19 cellular contexts compared by ENCODE assay signal in the genomic region with DNA sequence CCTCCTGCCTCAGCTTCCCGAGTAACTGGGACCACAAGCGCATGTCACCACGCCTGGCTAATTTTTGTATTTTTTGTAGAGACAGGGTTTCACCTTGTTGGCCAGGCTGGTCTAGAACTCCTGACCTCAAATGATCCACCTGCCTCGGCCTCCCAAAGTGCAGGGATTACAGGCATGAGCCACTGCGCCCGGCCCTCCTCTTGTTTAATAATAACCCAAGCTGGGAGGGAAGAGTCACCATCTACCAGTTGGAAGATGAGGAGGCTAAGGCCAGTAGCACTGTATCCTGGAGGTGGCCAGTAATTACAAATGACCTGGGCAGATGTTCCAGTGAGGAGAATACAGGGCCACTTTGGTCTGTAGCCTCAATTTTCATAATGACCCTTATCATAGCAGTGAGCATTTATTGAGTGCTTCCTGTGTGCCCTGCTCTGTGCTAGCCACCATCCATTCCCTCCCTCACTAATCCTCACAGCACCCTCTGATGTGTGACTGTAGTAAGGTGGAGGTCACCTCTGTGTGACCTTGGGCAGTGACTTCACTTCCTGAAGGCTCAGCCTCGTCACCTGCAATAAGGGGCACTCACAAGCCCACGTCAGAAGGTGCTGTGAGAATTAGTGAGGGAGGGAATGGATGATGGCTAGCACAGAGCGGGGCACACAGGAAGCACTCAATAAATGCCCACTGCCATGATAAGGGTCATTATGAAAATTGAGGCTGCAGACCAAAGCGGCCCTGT.
DNase-seq lines count a peak whose midpoint lies in the region; ATAC-seq, FAIRE-seq and TF ChIP-seq lines count a peak whose summit lies in the region.
"Had no signal": no experiment of that assay in that cellular context is flagged by ENCODE, and none has a peak within 500 bp of the region (broad histone marks: within the 10 kb centered on the region; RNA-seq: fewer than 3 reads in every experiment).

No MANE protein-coding gene starts in this region.

- POLR2A ChIA-PET in OCI-LY7 (lab: Charles Lee): interaction anchor here (0.5 to 1.5 kb wide), 6 partner anchors 12 to 328 kb away, joined by 3 to 6 read pairs (median 4); no protein-coding TSS in a partner anchor

- TF ChIP-seq CTCF in left ventricle myocardium inferior (IDR thresholded peaks at IDR 0.05; ENCODE audit: borderline replicate concordance) (no peak), OCI-LY7 (conservative IDR thresholded peaks at IDR 0.05; ENCODE audit: low read length) (no peak), kidney (IDR thresholded peaks at IDR 0.05; ENCODE audit: borderline replicate concordance, extremely low read depth, insufficient read depth) (no peak), thoracic aorta (IDR thresholded peaks at IDR 0.05) (no peak), Calu3 (IDR thresholded peaks at IDR 0.05; ENCODE audit: unreplicated experiment) (no peak)

- H3K27me3 ChIP-seq in left ventricle myocardium inferior (ENCODE audit: low read depth) (no peaks in the 10 kb centered on the region), thoracic aorta (replicated peaks; ENCODE audit: insufficient read depth) (no peaks in the 10 kb centered on the region)
- H3K27me3 ChIP-seq: left lung, uterus had no signal

- no peak for ATAC-seq in left ventricle myocardium superior
- no peak for ATAC-seq in thoracic aorta (ENCODE audit: insufficient number of reproducible peaks, low FRiP score, low read depth)
- no peak for ATAC-seq in activated T-helper 17 cell treated with anti-CD3 and anti-CD28 coated beads, Interleukin-2, amount 50 U/mL, for 72 hours (replicated peaks)
- ATAC-seq: naive thymus-derived CD8-positive, alpha-beta T cell; Panc1 had no signal

- peaks cover 12% of the 10 kb centered on the region for H3K27me3 Mint-ChIP-seq in activated T-helper 17 cell treated with anti-CD3 and anti-CD28 coated beads, Interleukin-2, amount 50 U/mL, for 72 hours
- H3K27me3 Mint-ChIP-seq in Calu3 (ENCODE audit: unreplicated experiment): no peaks in the 10 kb centered on the region

- intact Hi-C loops in left ventricle myocardium inferior (cut with micrococcal nuclease): no loop called here
- intact Hi-C loops in left ventricle myocardium superior (cut with micrococcal nuclease): no loop called here
- intact Hi-C loops in OCI-LY7 (cut with micrococcal nuclease; ENCODE audit: unreplicated experiment): loop anchor here (2.0 to 5.0 kb wide), 3 partner anchors 64 to 315 kb away; partner anchors contain the start of genes ABTB1, SEC61A1 and TPRA1
- intact Hi-C loops in kidney (cut with DNase I): no loop called here
- intact Hi-C loops in Calu3 (cut with micrococcal nuclease; ENCODE audit: unreplicated experiment): no loop called here

- H3K36me3 Mint-ChIP-seq in activated T-helper 17 cell treated with anti-CD3 and anti-CD28 coated beads, Interleukin-2, amount 50 U/mL, for 72 hours (ENCODE audit: low read depth): no peaks in the 10 kb centered on the region
- no peaks in the 10 kb centered on the region for H3K36me3 Mint-ChIP-seq in Calu3 (ENCODE audit: insufficient read depth, unreplicated experiment)
- H3K36me3 Mint-ChIP-seq: activated naive CD8-positive, alpha-beta T cell treated with anti-CD3 and anti-CD28 coated beads, Interleukin-2, amount 10 ng/mL, durations not matched to agents 7 days and 5 days; naive thymus-derived CD8-positive, alpha-beta T cell had no signal

- H4K20me1 ChIP-seq in OCI-LY7 (ENCODE audit: insufficient read depth, low read length): no peaks in the 10 kb centered on the region; the same call in 1 of the 2 replicates

- no peaks in the 10 kb centered on the region for H3K9me2 ChIP-seq in OCI-LY7 (ENCODE audit: insufficient read depth, low read length)

- H3K27ac ChIP-seq in left ventricle myocardium inferior (replicated peaks) (peak overlapping the region; percentile 96), OCI-LY7 (ENCODE audit: low read depth, low read length, poor library complexity, severe bottlenecking) (peak overlapping the region; percentile 97), kidney (ENCODE audit: low read depth in 2 of 2, low read length in 2 of 2) (peak overlapping the region; percentile 30 to 82), thoracic aorta (peak overlapping the region in 1 of 2 donors; percentile 11)

- no peak overlapping the region for H3K4me3 Mint-ChIP-seq in activated T-helper 17 cell treated with anti-CD3 and anti-CD28 coated beads, Interleukin-2, amount 50 U/mL, for 72 hours
- H3K4me3 Mint-ChIP-seq in Calu3 (ENCODE audit: low read depth, unreplicated experiment): no peak overlapping the region
- H3K4me3 Mint-ChIP-seq: activated naive CD8-positive, alpha-beta T cell treated with anti-CD3 and anti-CD28 coated beads, Interleukin-2, amount 10 ng/mL, durations not matched to agents 7 days and 5 days; T-helper 17 cell had no signal

- H3K4me3 ChIP-seq in left ventricle myocardium inferior (no peak overlapping the region), OCI-LY7 (ENCODE audit: low read depth, low read length, poor library complexity, severe bottlenecking) (peak overlapping the region; percentile 85), kidney (ENCODE audit: low read length in 2 of 2) (no peak overlapping the region), thoracic aorta (peak overlapping the region; percentile 56)
- H3K4me3 ChIP-seq: left lung had no signal

- peak overlapping the region; percentile 52; the same call in 1 of the 2 replicates for H2AFZ ChIP-seq in OCI-LY7 (ENCODE audit: low read length)

- H3K36me3 ChIP-seq in left ventricle myocardium inferior (no peaks in the 10 kb centered on the region), OCI-LY7 (ENCODE audit: insufficient read depth, low read length) (no peaks in the 10 kb centered on the region), kidney (ENCODE audit: control insufficient read depth in 1 of 2, insufficient read depth in 2 of 2, low read length in 2 of 2) (no peaks in the 10 kb centered on the region), thoracic aorta (no peaks in the 10 kb centered on the region)
- H3K36me3 ChIP-seq: uterus had no signal

- CTCF ChIA-PET in OCI-LY7 (lab: Charles Lee; ENCODE audit: unreplicated experiment): no interaction called here
- CTCF ChIA-PET in Calu3 (lab: Charles Lee): interaction anchor here (2.3 kb wide), 1 partner anchor 10 kb away, joined by 8 read pairs; no protein-coding TSS in a partner anchor

- H3K9me3 Mint-ChIP-seq in activated T-helper 17 cell treated with anti-CD3 and anti-CD28 coated beads, Interleukin-2, amount 50 U/mL, for 72 hours: no peaks in the 10 kb centered on the region
- H3K9me3 Mint-ChIP-seq in Calu3 (ENCODE audit: low read depth, unreplicated experiment): no peaks in the 10 kb centered on the region
- H3K9me3 Mint-ChIP-seq: activated naive CD8-positive, alpha-beta T cell treated with anti-CD3 and anti-CD28 coated beads, Interleukin-2, amount 10 ng/mL, durations not matched to agents 7 days and 5 days; naive thymus-derived CD8-positive, alpha-beta T cell had no signal

- no peaks in the 10 kb centered on the region for H3K4me1 Mint-ChIP-seq in activated T-helper 17 cell treated with anti-CD3 and anti-CD28 coated beads, Interleukin-2, amount 50 U/mL, for 72 hours
- H3K4me1 Mint-ChIP-seq in Calu3 (ENCODE audit: low read depth, unreplicated experiment): peaks cover 21% of the 10 kb centered on the region

- H3K27ac Mint-ChIP-seq in activated T-helper 17 cell treated with anti-CD3 and anti-CD28 coated beads, Interleukin-2, amount 50 U/mL, for 72 hours: no peak overlapping the region
- H3K27ac Mint-ChIP-seq in Calu3 (ENCODE audit: unreplicated experiment): no peak overlapping the region
- H3K27ac Mint-ChIP-seq: activated naive CD8-positive, alpha-beta T cell treated with anti-CD3 and anti-CD28 coated beads, Interleukin-2, amount 10 ng/mL, durations not matched to agents 7 days and 5 days had no signal

- H3K4me1 ChIP-seq in left ventricle myocardium inferior: peaks cover 99% of the 10 kb centered on the region
- H3K4me1 ChIP-seq in OCI-LY7 (ENCODE audit: insufficient read depth, low read length, poor library complexity, severe bottlenecking): peaks cover 62% of the 10 kb centered on the region
- peaks cover 44 to 58% of the 10 kb centered on the region in 2 donors for H3K4me1 ChIP-seq in kidney (ENCODE audit: control insufficient read depth in 1 of 2, insufficient read depth in 1 of 2, low read depth in 1 of 2, low read length in 2 of 2)
- peaks cover 28 to 78% of the 10 kb centered on the region in 2 donors for H3K4me1 ChIP-seq in thoracic aorta (ENCODE audit: control insufficient read depth in 1 of 2, low read depth in 2 of 2)

- DNase-seq in left ventricle myocardium inferior (no peak), left ventricle myocardium superior (no peak), OCI-LY7 (ENCODE audit: low spot score) (peak; percentile 38), kidney (peak; percentile 51), thoracic aorta (ENCODE audit: low spot score) (no peak), Calu3 (no peak), KG1 (lab: John Stamatoyannopoulos, UW) (no peak)
- DNase-seq: activated CD4-positive, alpha-beta T cell treated with anti-CD3 and anti-CD28 coated beads for 4 hours; activated naive CD8-positive, alpha-beta T cell treated with anti-CD3 and anti-CD28 coated beads, Interleukin-2, amount 10 ng/mL, durations not matched to agents 7 days and 5 days; left lung; naive thymus-derived CD8-positive, alpha-beta T cell; NCI-H187; NCI-H510A treated with DMSO at 0.1 percent for 48 hours; stimulated activated CD4-positive, alpha-beta T cell treated with anti-CD3 and anti-CD28 coated beads, Interleukin-4, amount 100 ng/mL, for 24 hours; T-helper 17 cell had no signal

- no peaks in the 10 kb centered on the region for H3K9me3 ChIP-seq in left ventricle myocardium inferior (replicated peaks)
- H3K9me3 ChIP-seq in OCI-LY7 (ENCODE audit: low read length): no peaks in the 10 kb centered on the region
- no peaks in the 10 kb centered on the region for H3K9me3 ChIP-seq in kidney (ENCODE audit: control insufficient read depth in 1 of 2, low read length in 2 of 2)
- H3K9me3 ChIP-seq in thoracic aorta: no peaks in the 10 kb centered on the region
- H3K9me3 ChIP-seq: left lung, uterus had no signal

- H3K4me2 ChIP-seq in OCI-LY7 (ENCODE audit: low read length): peak overlapping the region; percentile 88

- H3K9ac ChIP-seq in kidney (ENCODE audit: low read length in 2 of 2): no peak overlapping the region

- BruUV-seq in OCI-LY7 (replicated peaks; lab: Mats Ljungman, UMichigan) (no TSS peak), Calu3 (replicated peaks; lab: Mats Ljungman, UMichigan) (no TSS peak)

- FAIRE-seq in kidney (lab: Jason Lieb, UNC): no peak
- FAIRE-seq: D721Med had no signal

- peaks cover 37% of the 10 kb centered on the region for H3K79me2 ChIP-seq in OCI-LY7 (ENCODE audit: insufficient read depth, low read depth, low read length)

Comparison
In these comparisons a context has a peak if more than half of its experiments do, and no peak if none do; other contexts are left out.
1. DNase-seq: peak in OCI-LY7 (single experiment) and kidney (single experiment); none in left ventricle myocardium inferior (single experiment), left ventricle myocardium superior (single experiment), thoracic aorta (single experiment), Calu3 (single experiment) and KG1 (single experiment).
2. H3K4me3 ChIP-seq: peak in OCI-LY7 (single experiment) and thoracic aorta (single experiment); none in left ventricle myocardium inferior (single experiment) and kidney (0 of 2).